ENCODE assay signal across 12 cellular contexts in genomic region chr22:21754523-21755128, GRCh38. TPM values are rescaled to one million over a fixed set of nuclear protein-coding genes. Genes with fewer than 3 reads are reported as not detected.
DNase-seq lines count a peak whose midpoint lies in the region; ATAC-seq and TF ChIP-seq lines count a peak whose summit lies in the region.
"Had no signal": no experiment of that assay in that cellular context is flagged by ENCODE, and none has a peak within 500 bp of the region (broad histone marks: within the 10 kb centered on the region; RNA-seq: fewer than 3 reads in every experiment).

No MANE protein-coding gene starts in this region.

- H3K27ac ChIP-seq in colonic mucosa (no peak overlapping the region), mesenchymal stem cell (ENCODE audit: low read length, poor library complexity, severe bottlenecking) (no peak overlapping the region), PC-9 (no peak overlapping the region)

- no peak overlapping the region for H2BK12ac ChIP-seq in mesenchymal stem cell (ENCODE audit: low read length in 2 of 2)

- H2AK5ac ChIP-seq in mesenchymal stem cell (ENCODE audit: low read length, severe bottlenecking): no peak overlapping the region

- no peak overlapping the region for H4K91ac ChIP-seq in mesenchymal stem cell (ENCODE audit: low read length)

- H3K4me2 ChIP-seq in mesenchymal stem cell (ENCODE audit: low read length, poor library complexity, severe bottlenecking) (no peak overlapping the region), PC-9 (no peak overlapping the region)

- no peaks in the 10 kb centered on the region for H4K20me1 ChIP-seq in PC-9 (ENCODE audit: insufficient read depth)

- H3K36me3 ChIP-seq in colonic mucosa (no peaks in the 10 kb centered on the region), mesenchymal stem cell (ENCODE audit: control insufficient read depth in 1 of 2, insufficient read depth in 2 of 2, low read depth in 1 of 2, low read length in 2 of 2) (peaks cover 14 to 27% of the 10 kb centered on the region in 2 experiments), PC-9 (ENCODE audit: low read depth) (no peaks in the 10 kb centered on the region)
- H3K36me3 ChIP-seq: gastrocnemius medialis had no signal

- H3K79me1 ChIP-seq in mesenchymal stem cell (replicated peaks; ENCODE audit: low read length, poor library complexity, severe bottlenecking): peaks cover 6% of the 10 kb centered on the region

- no peaks in the 10 kb centered on the region for H3K9me3 ChIP-seq in colonic mucosa
- no peaks in the 10 kb centered on the region for H3K9me3 ChIP-seq in mesenchymal stem cell (ENCODE audit: control insufficient read depth, low read length)
- H3K9me3 ChIP-seq in PC-9 (ENCODE audit: insufficient read depth, low read depth): no peaks in the 10 kb centered on the region
- H3K9me3 ChIP-seq: gastrocnemius medialis, tibial artery had no signal

- intact Hi-C loops in colonic mucosa (cut with DNase I) (no loop called here), PC-9 (cut with micrococcal nuclease; ENCODE audit: unreplicated experiment) (no loop called here)

- H3K27me3 ChIP-seq in colonic mucosa: no peaks in the 10 kb centered on the region
- no peaks in the 10 kb centered on the region for H3K27me3 ChIP-seq in mesenchymal stem cell (ENCODE audit: control insufficient read depth in 1 of 2, insufficient read depth in 1 of 2, low read length in 2 of 2)
- H3K27me3 ChIP-seq in PC-9 (ENCODE audit: insufficient read depth, low read depth): no peaks in the 10 kb centered on the region
- H3K27me3 ChIP-seq: gastrocnemius medialis, tibial artery had no signal

- H3K9ac ChIP-seq in colonic mucosa (ENCODE audit: low read depth in 2 of 2, low read length in 2 of 2) (no peak overlapping the region), mesenchymal stem cell (ENCODE audit: low read length) (peak overlapping the region; percentile 54)

- H3K14ac ChIP-seq in mesenchymal stem cell (ENCODE audit: low read length in 2 of 2): peak overlapping the region in 1 of 2 experiments; percentile 6

- no peak overlapping the region for H2BK120ac ChIP-seq in mesenchymal stem cell (ENCODE audit: low read depth, low read length)

- DNase-seq in AG10803 (ENCODE audit: low read depth) (peak; percentile 8), NCI-H1105 treated with DMSO at 0.1 percent for 48 hours (lab: John Stamatoyannopoulos, UW) (peak; percentile 17), colonic mucosa (peak; percentile 40), mesenchymal stem cell (no peak), NCI-H146 treated with DMSO at 0.1 percent for 48 hours (lab: John Stamatoyannopoulos, UW; ENCODE audit: unreplicated experiment) (no peak), PC-9 (no peak)
- no peak for DNase-seq in activated effector memory CD4-positive, alpha-beta T cell treated with Interleukin-2 at 50 U/mL for 16 hours
- DNase-seq: CD8-positive, alpha-beta T cell had no signal

- no peak overlapping the region for H2BK15ac ChIP-seq in mesenchymal stem cell (ENCODE audit: low read depth, poor library complexity, severe bottlenecking)

- CTCF ChIA-PET in PC-9 (lab: Charles Lee): no interaction called here

- no peak for ATAC-seq in HG03565 (IDR thresholded peaks at IDR 0.05; ENCODE audit: unreplicated experiment)
- ATAC-seq: CD8-positive, alpha-beta T cell had no signal

- TF ChIP-seq CTCF in AG10803 (conservative IDR thresholded peaks at IDR 0.05; ENCODE audit: low read length) (no peak), colonic mucosa (IDR thresholded peaks at IDR 0.05) (no peak), PC-9 (conservative IDR thresholded peaks at IDR 0.05) (no peak)

- H3K4me1 ChIP-seq in colonic mucosa (no peaks in the 10 kb centered on the region), mesenchymal stem cell (ENCODE audit: control insufficient read depth, insufficient read depth, low read depth, low read length) (peaks cover 6% of the 10 kb centered on the region), PC-9 (replicated peaks; ENCODE audit: insufficient read depth) (no peaks in the 10 kb centered on the region; the same call in 1 of the 2 replicates)

- no peaks in the 10 kb centered on the region for H3K79me2 ChIP-seq in PC-9 (ENCODE audit: low read depth)

- H3K4me3 ChIP-seq in AG10803 (ENCODE audit: low read length) (peak overlapping the region; percentile 7; the same call in 1 of the 2 replicates), colonic mucosa (no peak overlapping the region), mesenchymal stem cell (ENCODE audit: insufficient read depth in 1 of 2, low read depth in 1 of 2, low read length in 2 of 2) (peak overlapping the region in 1 of 2 experiments; percentile 59), PC-9 (no peak overlapping the region)
- H3K4me3 ChIP-seq: gastrocnemius medialis, skin epidermis had no signal

- POLR2A ChIA-PET in PC-9 (lab: Charles Lee; ENCODE audit: unreplicated experiment): interaction anchor here (0.6 kb wide), 1 partner anchor 70 kb away, joined by 4 read pairs; no protein-coding TSS in a partner anchor

- 87% methylated on average over 14 of the region's 14 CpGs for WGBS in mesenchymal stem cell

- H3F3A ChIP-seq in PC-9 (ENCODE audit: insufficient read depth, low read depth): no peaks in the 10 kb centered on the region

- H2BK5ac ChIP-seq in mesenchymal stem cell (ENCODE audit: low read depth, low read length, poor library complexity, severe bottlenecking): no peak overlapping the region

- no TSS peak for BruUV-seq in PC-9 (replicated peaks; lab: Mats Ljungman, UMichigan)

- H2AFZ ChIP-seq in mesenchymal stem cell (ENCODE audit: low read depth, low read length) (no peak overlapping the region), PC-9 (no peak overlapping the region)

- H3K18ac ChIP-seq in mesenchymal stem cell (ENCODE audit: low read depth in 1 of 2, low read length in 2 of 2): no peak overlapping the region

- no peaks in the 10 kb centered on the region for H3K9me2 ChIP-seq in PC-9 (ENCODE audit: insufficient read depth)

- H4K8ac ChIP-seq in mesenchymal stem cell (ENCODE audit: low read length): peak overlapping the region; percentile 20

- no peak overlapping the region for H3K23ac ChIP-seq in mesenchymal stem cell (ENCODE audit: low read length in 2 of 2)

- no peak overlapping the region for H3K4ac ChIP-seq in mesenchymal stem cell (ENCODE audit: low read depth in 1 of 2, low read length in 2 of 2)

RNA-seq across cellular contexts. Expression of gene YPEL1, which starts 19.0 kb away (rescaled TPM):
- 1 to 10 TPM; 2.2 to 2.9 TPM for total RNA-seq in colonic mucosa
- 0.48 TPM for polyA plus RNA-seq in mesenchymal stem cell (2013, experiment 1 of 2)
- polyA plus RNA-seq in mesenchymal stem cell (2013, experiment 2 of 2): 0.41 TPM
- total RNA-seq in PC-9 (2021): 5.2 and 8.3 TPM in 2 replicates

Comparison
In these comparisons a context has a peak if more than half of its experiments do, and no peak if none do; other contexts are left out.
1. DNase-seq: peak in AG10803 (single experiment), NCI-H1105 treated with DMSO at 0.1 percent for 48 hours (single experiment) and colonic mucosa (single experiment); none in mesenchymal stem cell (single experiment), NCI-H146 treated with DMSO at 0.1 percent for 48 hours (single experiment), PC-9 (0 of 2) and activated effector memory CD4-positive, alpha-beta T cell treated with Interleukin-2 at 50 U/mL for 16 hours (single experiment).